ENCODE assay signal across 1 cellular context in the genomic region with DNA sequence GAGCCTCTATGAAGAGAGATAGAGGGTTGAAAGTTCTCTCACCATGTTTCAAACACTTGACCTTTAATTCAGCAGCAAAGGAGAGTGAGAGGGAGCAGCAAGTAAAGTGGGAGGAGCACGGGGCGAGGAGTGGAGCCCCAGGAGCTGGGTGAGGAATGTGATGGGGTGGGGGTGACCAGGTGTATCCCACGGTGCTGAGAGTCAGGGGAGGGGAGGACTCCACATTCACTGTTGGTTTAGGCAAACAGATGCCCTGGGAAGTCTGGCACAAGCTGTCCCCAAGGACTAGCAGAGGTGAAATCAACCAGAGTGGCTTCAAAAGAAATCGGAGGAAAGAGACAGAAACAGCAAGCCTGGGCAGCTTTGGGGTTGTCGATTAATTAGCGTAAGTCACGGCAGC.
TF ChIP-seq lines count a peak whose summit lies in the region.

No MANE protein-coding gene starts in this region.

TF ChIP-seq in GM23338, 12 proteins besides CTCF, POLR2A, EP300 and RAD21 (continued from another document):
- TF ChIP-seq, protein P1, sequence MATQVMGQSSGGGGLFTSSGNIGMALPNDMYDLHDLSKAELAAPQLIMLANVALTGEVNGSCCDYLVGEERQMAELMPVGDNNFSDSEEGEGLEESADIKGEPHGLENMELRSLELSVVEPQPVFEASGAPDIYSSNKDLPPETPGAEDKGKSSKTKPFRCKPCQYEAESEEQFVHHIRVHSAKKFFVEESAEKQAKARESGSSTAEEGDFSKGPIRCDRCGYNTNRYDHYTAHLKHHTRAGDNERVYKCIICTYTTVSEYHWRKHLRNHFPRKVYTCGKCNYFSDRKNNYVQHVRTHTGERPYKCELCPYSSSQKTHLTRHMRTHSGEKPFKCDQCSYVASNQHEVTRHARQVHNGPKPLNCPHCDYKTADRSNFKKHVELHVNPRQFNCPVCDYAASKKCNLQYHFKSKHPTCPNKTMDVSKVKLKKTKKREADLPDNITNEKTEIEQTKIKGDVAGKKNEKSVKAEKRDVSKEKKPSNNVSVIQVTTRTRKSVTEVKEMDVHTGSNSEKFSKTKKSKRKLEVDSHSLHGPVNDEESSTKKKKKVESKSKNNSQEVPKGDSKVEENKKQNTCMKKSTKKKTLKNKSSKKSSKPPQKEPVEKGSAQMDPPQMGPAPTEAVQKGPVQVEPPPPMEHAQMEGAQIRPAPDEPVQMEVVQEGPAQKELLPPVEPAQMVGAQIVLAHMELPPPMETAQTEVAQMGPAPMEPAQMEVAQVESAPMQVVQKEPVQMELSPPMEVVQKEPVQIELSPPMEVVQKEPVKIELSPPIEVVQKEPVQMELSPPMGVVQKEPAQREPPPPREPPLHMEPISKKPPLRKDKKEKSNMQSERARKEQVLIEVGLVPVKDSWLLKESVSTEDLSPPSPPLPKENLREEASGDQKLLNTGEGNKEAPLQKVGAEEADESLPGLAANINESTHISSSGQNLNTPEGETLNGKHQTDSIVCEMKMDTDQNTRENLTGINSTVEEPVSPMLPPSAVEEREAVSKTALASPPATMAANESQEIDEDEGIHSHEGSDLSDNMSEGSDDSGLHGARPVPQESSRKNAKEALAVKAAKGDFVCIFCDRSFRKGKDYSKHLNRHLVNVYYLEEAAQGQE (IDR thresholded peaks at IDR 0.05; ENCODE audit: unreplicated experiment) = no peak
- TF ChIP-seq EZH2phosphoT487 (IDR thresholded peaks at IDR 0.05; ENCODE audit: unreplicated experiment) = no peak
- TF ChIP-seq ZNF331 (CRISPR knock-in tag; IDR thresholded peaks at IDR 0.05; ENCODE audit: low read depth) = no peak
- TF ChIP-seq, protein P2, sequence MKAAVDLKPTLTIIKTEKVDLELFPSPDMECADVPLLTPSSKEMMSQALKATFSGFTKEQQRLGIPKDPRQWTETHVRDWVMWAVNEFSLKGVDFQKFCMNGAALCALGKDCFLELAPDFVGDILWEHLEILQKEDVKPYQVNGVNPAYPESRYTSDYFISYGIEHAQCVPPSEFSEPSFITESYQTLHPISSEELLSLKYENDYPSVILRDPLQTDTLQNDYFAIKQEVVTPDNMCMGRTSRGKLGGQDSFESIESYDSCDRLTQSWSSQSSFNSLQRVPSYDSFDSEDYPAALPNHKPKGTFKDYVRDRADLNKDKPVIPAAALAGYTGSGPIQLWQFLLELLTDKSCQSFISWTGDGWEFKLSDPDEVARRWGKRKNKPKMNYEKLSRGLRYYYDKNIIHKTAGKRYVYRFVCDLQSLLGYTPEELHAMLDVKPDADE (IDR thresholded peaks at IDR 0.05) = no peak
